ENCODE assay signal across 1 cellular context in the genomic region with DNA sequence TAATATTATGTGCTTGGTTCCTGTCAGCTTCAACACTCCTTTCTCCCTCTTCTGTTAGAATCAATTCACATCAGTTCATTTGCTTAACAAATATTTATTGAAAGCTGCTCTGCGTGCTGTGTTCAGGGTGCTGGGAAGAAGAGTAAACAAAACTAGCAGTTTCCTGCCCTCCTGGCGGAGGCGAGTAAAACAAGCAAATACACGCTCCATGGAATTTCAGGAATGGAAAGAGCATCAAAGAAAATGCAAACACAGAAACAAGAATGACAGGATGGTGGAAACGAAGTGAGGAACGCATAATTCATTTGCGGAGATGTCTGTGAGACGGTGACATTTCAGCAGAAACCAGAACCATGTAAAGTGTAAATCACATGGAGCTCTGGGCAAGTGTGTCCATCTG.
TF ChIP-seq lines count a peak whose summit lies in the region.

No MANE protein-coding gene starts in this region.

TF ChIP-seq in HepG2, 621 proteins besides CTCF, POLR2A, EP300 and RAD21 (continued from another document and continues in another):
- TF ChIP-seq ATF4 (CRISPR knock-in tag; IDR thresholded peaks at IDR 0.05) (peak in 1 of 2 experiments; percentile 39; a peak in 1 of 4 replicates), SATB2 (CRISPR knock-in tag; IDR thresholded peaks at IDR 0.05) (no peak), NCOA5 (CRISPR knock-in tag; IDR thresholded peaks at IDR 0.05) (no peak), BATF2 (CRISPR knock-in tag; IDR thresholded peaks at IDR 0.05) (no peak), KLF12 (CRISPR knock-in tag; IDR thresholded peaks at IDR 0.05; ENCODE audit: borderline replicate concordance) (no peak), ZNF160 (CRISPR knock-in tag; IDR thresholded peaks at IDR 0.05) (no peak), HNRNPUL1 (IDR thresholded peaks at IDR 0.05; ENCODE audit: low read depth, low read length) (no peak), ZBTB14 (CRISPR knock-in tag; IDR thresholded peaks at IDR 0.05) (no peak), NCOR1 (IDR thresholded peaks at IDR 0.05; ENCODE audit: borderline replicate concordance, low read length) (no peak), SALL2 (CRISPR knock-in tag; IDR thresholded peaks at IDR 0.05) (no peak), AHDC1 (CRISPR knock-in tag; IDR thresholded peaks at IDR 0.05; ENCODE audit: borderline replicate concordance) (peak; percentile 99), SMAD1 (CRISPR knock-in tag; IDR thresholded peaks at IDR 0.05; ENCODE audit: borderline replicate concordance, low read depth) (no peak), SKI (IDR thresholded peaks at IDR 0.05; ENCODE audit: partially characterized antibody) (peak; percentile 48), ZNF598 (CRISPR knock-in tag; IDR thresholded peaks at IDR 0.05; ENCODE audit: borderline replicate concordance) (no peak), ZNF800 (CRISPR knock-in tag; IDR thresholded peaks at IDR 0.05) (peak; percentile 39; the same call in 1 of the 2 replicates), TEAD3 (CRISPR knock-in tag; optimal IDR thresholded peaks at IDR 0.05; ENCODE audit: borderline replicate concordance) (peak; percentile 100), ZNF34 (CRISPR knock-in tag; IDR thresholded peaks at IDR 0.05; ENCODE audit: borderline replicate concordance) (no peak), ZSCAN30 (CRISPR knock-in tag; IDR thresholded peaks at IDR 0.05) (no peak), GPBP1L1 (CRISPR knock-in tag; IDR thresholded peaks at IDR 0.05) (no peak), ZNF335 (CRISPR knock-in tag; IDR thresholded peaks at IDR 0.05) (no peak), IKZF5 (CRISPR knock-in tag; IDR thresholded peaks at IDR 0.05) (peak; percentile 92), ZNF883 (CRISPR knock-in tag; IDR thresholded peaks at IDR 0.05; ENCODE audit: not compliant biosample characterization) (no peak), TRIM24 (CRISPR knock-in tag; IDR thresholded peaks at IDR 0.05) (no peak), ZNF138 (CRISPR knock-in tag; IDR thresholded peaks at IDR 0.05; ENCODE audit: low read depth) (no peak), ZNF333 (CRISPR knock-in tag; IDR thresholded peaks at IDR 0.05; ENCODE audit: borderline replicate concordance) (no peak), ZZZ3 (CRISPR knock-in tag; IDR thresholded peaks at IDR 0.05; ENCODE audit: borderline replicate concordance) (no peak), TP53 (CRISPR knock-in tag; conservative IDR thresholded peaks at IDR 0.05) (no peak), ZNF337 (CRISPR knock-in tag; IDR thresholded peaks at IDR 0.05; ENCODE audit: borderline replicate concordance, low read depth) (no peak), PAX8 (CRISPR knock-in tag; IDR thresholded peaks at IDR 0.05; ENCODE audit: borderline replicate concordance) (no peak), ZNF496 (CRISPR knock-in tag; IDR thresholded peaks at IDR 0.05; ENCODE audit: insufficient replicate concordance) (no peak), FOXA3 (CRISPR knock-in tag; IDR thresholded peaks at IDR 0.05) (peak; percentile 96)
- TF ChIP-seq, protein P1, sequence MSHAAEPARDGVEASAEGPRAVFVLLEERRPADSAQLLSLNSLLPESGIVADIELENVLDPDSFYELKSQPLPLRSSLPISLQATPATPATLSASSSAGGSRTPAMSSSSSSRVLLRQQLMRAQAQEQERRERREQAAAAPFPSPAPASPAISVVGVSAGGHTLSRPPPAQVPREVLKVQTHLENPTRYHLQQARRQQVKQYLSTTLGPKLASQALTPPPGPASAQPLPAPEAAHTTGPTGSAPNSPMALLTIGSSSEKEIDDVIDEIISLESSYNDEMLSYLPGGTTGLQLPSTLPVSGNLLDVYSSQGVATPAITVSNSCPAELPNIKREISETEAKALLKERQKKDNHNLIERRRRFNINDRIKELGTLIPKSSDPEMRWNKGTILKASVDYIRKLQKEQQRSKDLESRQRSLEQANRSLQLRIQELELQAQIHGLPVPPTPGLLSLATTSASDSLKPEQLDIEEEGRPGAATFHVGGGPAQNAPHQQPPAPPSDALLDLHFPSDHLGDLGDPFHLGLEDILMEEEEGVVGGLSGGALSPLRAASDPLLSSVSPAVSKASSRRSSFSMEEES (CRISPR knock-in tag; IDR thresholded peaks at IDR 0.05) = no peak
- TF ChIP-seq, protein P2, sequence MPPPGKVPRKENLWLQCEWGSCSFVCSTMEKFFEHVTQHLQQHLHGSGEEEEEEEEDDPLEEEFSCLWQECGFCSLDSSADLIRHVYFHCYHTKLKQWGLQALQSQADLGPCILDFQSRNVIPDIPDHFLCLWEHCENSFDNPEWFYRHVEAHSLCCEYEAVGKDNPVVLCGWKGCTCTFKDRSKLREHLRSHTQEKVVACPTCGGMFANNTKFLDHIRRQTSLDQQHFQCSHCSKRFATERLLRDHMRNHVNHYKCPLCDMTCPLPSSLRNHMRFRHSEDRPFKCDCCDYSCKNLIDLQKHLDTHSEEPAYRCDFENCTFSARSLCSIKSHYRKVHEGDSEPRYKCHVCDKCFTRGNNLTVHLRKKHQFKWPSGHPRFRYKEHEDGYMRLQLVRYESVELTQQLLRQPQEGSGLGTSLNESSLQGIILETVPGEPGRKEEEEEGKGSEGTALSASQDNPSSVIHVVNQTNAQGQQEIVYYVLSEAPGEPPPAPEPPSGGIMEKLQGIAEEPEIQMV (CRISPR knock-in tag; IDR thresholded peaks at IDR 0.05; ENCODE audit: low read depth) = no peak
- TF ChIP-seq, protein P3, sequence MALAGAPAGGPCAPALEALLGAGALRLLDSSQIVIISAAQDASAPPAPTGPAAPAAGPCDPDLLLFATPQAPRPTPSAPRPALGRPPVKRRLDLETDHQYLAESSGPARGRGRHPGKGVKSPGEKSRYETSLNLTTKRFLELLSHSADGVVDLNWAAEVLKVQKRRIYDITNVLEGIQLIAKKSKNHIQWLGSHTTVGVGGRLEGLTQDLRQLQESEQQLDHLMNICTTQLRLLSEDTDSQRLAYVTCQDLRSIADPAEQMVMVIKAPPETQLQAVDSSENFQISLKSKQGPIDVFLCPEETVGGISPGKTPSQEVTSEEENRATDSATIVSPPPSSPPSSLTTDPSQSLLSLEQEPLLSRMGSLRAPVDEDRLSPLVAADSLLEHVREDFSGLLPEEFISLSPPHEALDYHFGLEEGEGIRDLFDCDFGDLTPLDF (CRISPR knock-in tag; IDR thresholded peaks at IDR 0.05) = no peak
- TF ChIP-seq, protein P4, sequence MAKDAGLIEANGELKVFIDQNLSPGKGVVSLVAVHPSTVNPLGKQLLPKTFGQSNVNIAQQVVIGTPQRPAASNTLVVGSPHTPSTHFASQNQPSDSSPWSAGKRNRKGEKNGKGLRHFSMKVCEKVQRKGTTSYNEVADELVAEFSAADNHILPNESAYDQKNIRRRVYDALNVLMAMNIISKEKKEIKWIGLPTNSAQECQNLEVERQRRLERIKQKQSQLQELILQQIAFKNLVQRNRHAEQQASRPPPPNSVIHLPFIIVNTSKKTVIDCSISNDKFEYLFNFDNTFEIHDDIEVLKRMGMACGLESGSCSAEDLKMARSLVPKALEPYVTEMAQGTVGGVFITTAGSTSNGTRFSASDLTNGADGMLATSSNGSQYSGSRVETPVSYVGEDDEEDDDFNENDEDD (CRISPR knock-in tag; IDR thresholded peaks at IDR 0.05; ENCODE audit: borderline replicate concordance) = no peak
